8 cellular contexts compared by ENCODE assay signal in genomic region chr3:10248184-10248983, GRCh38. TPM values are rescaled to one million over a fixed set of nuclear protein-coding genes. Genes with fewer than 3 reads are reported as not detected.
A peak's percentile ranks its signal among the peaks of the same experiment; 100 is the strongest.
DNase-seq lines count a peak whose midpoint lies in the region; ATAC-seq and TF ChIP-seq lines count a peak whose summit lies in the region.

Gene TATDN2 (plus strand): TSS chr3:10248459. CDS start chr3:10249201, 742 bp downstream.

- CTCF ChIA-PET in GM10248 (lab: Yijun Ruan, JAX), result interaction anchor here (1.0 to 1.8 kb wide), 6 partner anchors 9 to 222 kb away, joined by 3 to 6 read pairs (median 4); partner anchors contain the start of gene FANCD2
- CTCF ChIA-PET in SK-N-SH (lab: Yijun Ruan, JAX), result interaction anchor here (0.9 to 1.5 kb wide), 4 partner anchors 11 to 491 kb away, joined by 3 to 4 read pairs (median 3); no protein-coding TSS in a partner anchor
- CTCF ChIA-PET in activated naive CD4-positive, alpha-beta T cell treated with anti-CD3 and anti-CD28 coated beads, Interleukin-2, amount 10 ng/mL, durations not matched to agents 7 days and 5 days (lab: Charles Lee), result interaction anchor here (0.6 to 1.6 kb wide), 5 partner anchors 16 to 132 kb away, joined by 3 to 4 read pairs (median 4); partner anchors contain the start of gene BRK1

- peaks cover 6 to 34% of the 10 kb centered on the region in 2 experiments for H3K36me3 ChIP-seq in SK-N-SH (replicated peaks in 1 of 2; ENCODE audit: control insufficient read depth in 1 of 2, insufficient read depth in 2 of 2, low read length in 1 of 2)

- H4K20me1 ChIP-seq in SK-N-SH (ENCODE audit: insufficient read depth), result peaks cover 9% of the 10 kb centered on the region; the same call in 1 of the 2 replicates

- H3F3A ChIP-seq in SK-N-SH (replicated peaks; ENCODE audit: insufficient read depth), result peaks cover 4% of the 10 kb centered on the region

- peak within 1 kb of the TSS; percentile 100 for H2AFZ ChIP-seq in SK-N-SH (ENCODE audit: low read depth)

- no peak for TF ChIP-seq EP300 in SK-N-SH (IDR thresholded peaks at IDR 0.05; ENCODE audit: borderline replicate concordance in 1 of 2, low read depth in 1 of 2, low read length in 1 of 2)

- H3K4me3 ChIP-seq in SK-N-SH (ENCODE audit: low read depth in 2 of 2, low read length in 1 of 2), result peak within 1 kb of the TSS; percentile 76 to 96

- POLR2A ChIA-PET in GM10248 (lab: Yijun Ruan, JAX), result interaction anchor here (0.5 to 1.0 kb wide), 4 partner anchors 15 to 496 kb away, joined by 3 to 8 read pairs (median 4); no protein-coding TSS in a partner anchor
- POLR2A ChIA-PET in SK-N-SH (lab: Yijun Ruan, JAX), result interaction anchor here (0.8 to 1.3 kb wide), 3 partner anchors 15 to 455 kb away, joined by 4 to 5 read pairs (median 5); partner anchors contain the start of genes ARPC4 and CRELD1

- H3K4me1 Mint-ChIP-seq in activated naive CD4-positive, alpha-beta T cell treated with anti-CD3 and anti-CD28 coated beads, Interleukin-2, amount 10 ng/mL, durations not matched to agents 7 days and 5 days, result peaks cover 56% of the 10 kb centered on the region

- peak within 1 kb of the TSS; percentile 96 for H3K4me3 Mint-ChIP-seq in activated naive CD4-positive, alpha-beta T cell treated with anti-CD3 and anti-CD28 coated beads, Interleukin-2, amount 10 ng/mL, durations not matched to agents 7 days and 5 days

- peak; percentile 95 for ATAC-seq in HG02610 (IDR thresholded peaks at IDR 0.05; ENCODE audit: unreplicated experiment)

- peak; percentile 99 for DNase-seq in GM10248 (ENCODE audit: extremely low spot score)
- peak; percentile 93 for DNase-seq in NCI-H1092 (lab: John Stamatoyannopoulos, UW)
- DNase-seq in SK-N-SH, result peak; percentile 99
- DNase-seq in activated naive CD4-positive, alpha-beta T cell treated with anti-CD3 and anti-CD28 coated beads, Interleukin-2, amount 10 ng/mL, durations not matched to agents 7 days and 5 days, result peak; percentile 96
- peak; percentile 88 for DNase-seq in globus pallidus (ENCODE audit: low spot score)
- peak; percentile 37 to 94 (median 82) for DNase-seq in nucleus accumbens (lab: John Stamatoyannopoulos, UW)
- peak; percentile 90 for DNase-seq in superior temporal gyrus (ENCODE audit: extremely low spot score)

- H3K9me3 Mint-ChIP-seq in activated naive CD4-positive, alpha-beta T cell treated with anti-CD3 and anti-CD28 coated beads, Interleukin-2, amount 10 ng/mL, durations not matched to agents 7 days and 5 days, result peaks cover 26% of the 10 kb centered on the region

- no peak for TF ChIP-seq RAD21 in SK-N-SH (IDR thresholded peaks at IDR 0.05; ENCODE audit: low read length)

- WGBS in SK-N-SH (ENCODE audit: low lambda C conversion rate), result under 1% methylated on average over 26 of the region's 80 CpGs

- H3K79me2 ChIP-seq in SK-N-SH (ENCODE audit: insufficient read depth), result peaks cover 50% of the 10 kb centered on the region

- H3K9me3 ChIP-seq in SK-N-SH, result peaks cover 15% of the 10 kb centered on the region; the same call in 1 of the 2 replicates

- peak within 1 kb of the TSS; percentile 93 for H3K4me2 ChIP-seq in SK-N-SH

- H3K9ac ChIP-seq in SK-N-SH, result peak within 1 kb of the TSS; percentile 85

- H3K4me1 ChIP-seq in SK-N-SH (ENCODE audit: control insufficient read depth in 1 of 2, insufficient read depth in 2 of 2, low read depth in 1 of 2, low read length in 1 of 2), result peaks cover 9 to 11% of the 10 kb centered on the region in 2 experiments; a peak in 3 of 4 replicates

- peak within 1 kb of the TSS; percentile 93 for H3K27ac Mint-ChIP-seq in activated naive CD4-positive, alpha-beta T cell treated with anti-CD3 and anti-CD28 coated beads, Interleukin-2, amount 10 ng/mL, durations not matched to agents 7 days and 5 days

- peak within 1 kb of the TSS; percentile 53 to 65 for H3K27ac ChIP-seq in SK-N-SH (ENCODE audit: low read depth in 2 of 2, low read length in 1 of 2)

- TF ChIP-seq CTCF in GM10248 (IDR thresholded peaks at IDR 0.05; ENCODE audit: control extremely low read depth, extremely low read depth, low read depth, missing control alignments) (no peak), SK-N-SH (IDR thresholded peaks at IDR 0.05) (no peak)

- H3K27me3 ChIP-seq in SK-N-SH (ENCODE audit: insufficient read depth), result no peaks in the 10 kb centered on the region

- no peaks in the 10 kb centered on the region for H3K27me3 Mint-ChIP-seq in activated naive CD4-positive, alpha-beta T cell treated with anti-CD3 and anti-CD28 coated beads, Interleukin-2, amount 10 ng/mL, durations not matched to agents 7 days and 5 days

- H3K36me3 Mint-ChIP-seq in activated naive CD4-positive, alpha-beta T cell treated with anti-CD3 and anti-CD28 coated beads, Interleukin-2, amount 10 ng/mL, durations not matched to agents 7 days and 5 days, result peaks cover 64% of the 10 kb centered on the region

- no peaks in the 10 kb centered on the region for H3K9me2 ChIP-seq in SK-N-SH

TF ChIP-seq in SK-N-SH, 30 proteins besides CTCF, POLR2A, EP300 and RAD21 (continues in another document):
- peak; percentile 41; the same call in 1 of the 2 replicates for TF ChIP-seq SIN3A (IDR thresholded peaks at IDR 0.05; ENCODE audit: borderline replicate concordance, low read depth, low read length)
- peak; percentile 78; the same call in 1 of the 2 replicates for TF ChIP-seq USF1 (IDR thresholded peaks at IDR 0.05; ENCODE audit: borderline replicate concordance, low read depth)
- TF ChIP-seq, protein P1, sequence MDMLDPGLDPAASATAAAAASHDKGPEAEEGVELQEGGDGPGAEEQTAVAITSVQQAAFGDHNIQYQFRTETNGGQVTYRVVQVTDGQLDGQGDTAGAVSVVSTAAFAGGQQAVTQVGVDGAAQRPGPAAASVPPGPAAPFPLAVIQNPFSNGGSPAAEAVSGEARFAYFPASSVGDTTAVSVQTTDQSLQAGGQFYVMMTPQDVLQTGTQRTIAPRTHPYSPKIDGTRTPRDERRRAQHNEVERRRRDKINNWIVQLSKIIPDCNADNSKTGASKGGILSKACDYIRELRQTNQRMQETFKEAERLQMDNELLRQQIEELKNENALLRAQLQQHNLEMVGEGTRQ (IDR thresholded peaks at IDR 0.05; ENCODE audit: borderline replicate concordance, low read depth, low read length), result peak; percentile 2; the same call in 1 of the 2 replicates
- TF ChIP-seq MEF2A (IDR thresholded peaks at IDR 0.05; ENCODE audit: borderline replicate concordance, low read depth), result no peak
- TF ChIP-seq RXRA (IDR thresholded peaks at IDR 0.05; ENCODE audit: borderline replicate concordance, low read depth), result no peak
- TF ChIP-seq GABPA (IDR thresholded peaks at IDR 0.05; ENCODE audit: low read depth), result peak; percentile 26
- TF ChIP-seq, protein P2, sequence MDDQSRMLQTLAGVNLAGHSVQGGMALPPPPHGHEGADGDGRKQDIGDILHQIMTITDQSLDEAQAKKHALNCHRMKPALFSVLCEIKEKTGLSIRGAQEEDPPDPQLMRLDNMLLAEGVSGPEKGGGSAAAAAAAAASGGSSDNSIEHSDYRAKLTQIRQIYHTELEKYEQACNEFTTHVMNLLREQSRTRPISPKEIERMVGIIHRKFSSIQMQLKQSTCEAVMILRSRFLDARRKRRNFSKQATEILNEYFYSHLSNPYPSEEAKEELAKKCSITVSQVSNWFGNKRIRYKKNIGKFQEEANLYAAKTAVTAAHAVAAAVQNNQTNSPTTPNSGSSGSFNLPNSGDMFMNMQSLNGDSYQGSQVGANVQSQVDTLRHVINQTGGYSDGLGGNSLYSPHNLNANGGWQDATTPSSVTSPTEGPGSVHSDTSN (IDR thresholded peaks at IDR 0.05), result 0 out of 2 replicates have a peak, but pooled peaks have one; percentile 15
- TF ChIP-seq MXI1 (IDR thresholded peaks at IDR 0.05; ENCODE audit: low read depth, low read length), result peak; percentile 93
- TF ChIP-seq NFIC (IDR thresholded peaks at IDR 0.05; ENCODE audit: borderline replicate concordance), result 0 out of 2 replicates have a peak, but pooled peaks have one; percentile 9
- TF ChIP-seq RCOR1 (IDR thresholded peaks at IDR 0.05; ENCODE audit: low read length), result no peak
- TF ChIP-seq FOXJ3 (CRISPR knock-in tag; IDR thresholded peaks at IDR 0.05), result no peak
- no peak; the same call in 1 of the 2 replicates for TF ChIP-seq RFX5 (IDR thresholded peaks at IDR 0.05; ENCODE audit: low read length)
- no peak for TF ChIP-seq TCF12 (IDR thresholded peaks at IDR 0.05)
- TF ChIP-seq FOSL2 (IDR thresholded peaks at IDR 0.05; ENCODE audit: borderline replicate concordance, low read depth), result no peak
- TF ChIP-seq ELF1 (IDR thresholded peaks at IDR 0.05), result peak; percentile 28; the same call in 1 of the 2 replicates
- TF ChIP-seq SMC3 (IDR thresholded peaks at IDR 0.05; ENCODE audit: low read depth, low read length), result no peak
- no peak for TF ChIP-seq POLR2AphosphoS5 (IDR thresholded peaks at IDR 0.05; ENCODE audit: low read depth, low read length)
- TF ChIP-seq FOXM1 (IDR thresholded peaks at IDR 0.05; ENCODE audit: low read depth), result no peak
- TF ChIP-seq JUND (IDR thresholded peaks at IDR 0.05), result no peak

RNA-seq across cellular contexts. Expression of gene TATDN2, which starts in this region (rescaled TPM):
- 14.7 and 17.8 TPM in 2 replicates for polyA plus RNA-seq in SK-N-SH (2012; rRNA removed)
- polyA plus RNA-seq in SK-N-SH (2012; cell fraction: cytosol; rRNA removed), result 12.8 and 15.2 TPM in 2 replicates
- polyA plus RNA-seq in SK-N-SH (2012; cell fraction: nucleus; rRNA removed), result 18.3 and 22.1 TPM in 2 replicates

Comparison
In these comparisons a context has a peak if more than half of its experiments do, and no peak if none do; other contexts are left out.
1. Peak in every context shown above with its lines: DNase-seq, ATAC-seq, H3K4me3 ChIP-seq and H3K27ac ChIP-seq.